In genomic region chr10:6297522-6297921, GRCh38 we compare ENCODE assay signal across 22 cellular contexts.
DNase-seq lines count a peak whose midpoint lies in the region; ATAC-seq, FAIRE-seq and TF ChIP-seq lines count a peak whose summit lies in the region.
"Had no signal": no experiment of that assay in that cellular context is flagged by ENCODE, and none has a peak within 500 bp of the region (broad histone marks: within the 10 kb centered on the region; RNA-seq: fewer than 3 reads in every experiment).

No MANE protein-coding gene starts in this region.

- TF ChIP-seq RAD21 in A549 (conservative IDR thresholded peaks at IDR 0.05 in 1 of 2, IDR thresholded peaks at IDR 0.05 in 1 of 2) (no peak), HCT116 (IDR thresholded peaks at IDR 0.05; ENCODE audit: low read depth) (no peak)

- H3K27ac ChIP-seq in A549 (peak overlapping the region; percentile 88 to 91), HCT116 (ENCODE audit: low read depth, low read length) (no peak overlapping the region), caudate nucleus (ENCODE audit: low read depth, low read length) (peak overlapping the region; percentile 18), neutrophil (peak overlapping the region; percentile 87)
- H3K27ac ChIP-seq: adrenal gland, heart right ventricle, tibial nerve had no signal

- no peaks in the 10 kb centered on the region for H3K27me3 ChIP-seq in HCT116 (ENCODE audit: insufficient read depth, low read length)
- H3K27me3 ChIP-seq in neutrophil, result no peaks in the 10 kb centered on the region
- H3K27me3 ChIP-seq: adrenal gland, heart right ventricle, tibial nerve had no signal

- POLR2A ChIA-PET in A549 (lab: Yijun Ruan, JAX) (interaction anchor here (0.7 to 2.9 kb wide), 3 partner anchors 22 to 105 kb away, joined by 3 to 12 read pairs (median 5); partner anchors contain the start of gene PFKFB3), HCT116 (lab: Charles Lee) (interaction anchor here (1.3 kb wide), 1 partner anchor 95 kb away, joined by 3 read pairs; the partner anchor contains the start of gene PFKFB3)

- no peak for TF ChIP-seq CTCF in A549 (IDR thresholded peaks at IDR 0.05)
- no peak for TF ChIP-seq CTCF in HCT116 (IDR thresholded peaks at IDR 0.05 in 2 of 3, conservative IDR thresholded peaks at IDR 0.05 in 1 of 3; ENCODE audit: borderline replicate concordance in 1 of 3, insufficient read depth in 1 of 3, low read depth in 2 of 3, low read length in 2 of 3)
- TF ChIP-seq CTCF in neutrophil (IDR thresholded peaks at IDR 0.05), result no peak

- H3K36me3 ChIP-seq in HCT116 (ENCODE audit: control insufficient read depth in 1 of 2, insufficient read depth in 2 of 2, low read length in 2 of 2) (no peaks in the 10 kb centered on the region), neutrophil (no peaks in the 10 kb centered on the region)
- H3K36me3 ChIP-seq: adrenal gland, HAP-1, heart right ventricle, tibial nerve had no signal

- H2AFZ ChIP-seq in HCT116 (ENCODE audit: low read depth, low read length, poor library complexity, severe bottlenecking), result no peak overlapping the region

- ATAC-seq in A549 (peak; percentile 10 to 66; a peak in 4 of 6 replicates), HCT116 (no peak), HG03442 (IDR thresholded peaks at IDR 0.05; ENCODE audit: unreplicated experiment) (no peak), GM21619 (IDR thresholded peaks at IDR 0.05; ENCODE audit: unreplicated experiment) (no peak)
- ATAC-seq: effector memory CD8-positive, alpha-beta T cell; naive thymus-derived CD8-positive, alpha-beta T cell had no signal

- CTCF ChIA-PET in A549 (lab: Yijun Ruan, JAX), result interaction anchor here (1.5 to 2.7 kb wide), 2 partner anchors 23 to 104 kb away, joined by 3 to 9 read pairs; no protein-coding TSS in a partner anchor
- CTCF ChIA-PET in HCT116 (lab: Charles Lee), result no interaction called here

- H4K20me1 ChIP-seq in HCT116 (ENCODE audit: insufficient read depth), result no peaks in the 10 kb centered on the region

- H3K9me2 ChIP-seq in HCT116 (ENCODE audit: insufficient read depth), result no peaks in the 10 kb centered on the region

- peaks cover 24% of the 10 kb centered on the region for H3K9me3 ChIP-seq in A549
- no peaks in the 10 kb centered on the region for H3K9me3 ChIP-seq in HCT116 (ENCODE audit: control insufficient read depth in 1 of 2, insufficient read depth in 1 of 2, low read depth in 1 of 2, low read length in 2 of 2)
- H3K9me3 ChIP-seq in neutrophil, result no peaks in the 10 kb centered on the region
- H3K9me3 ChIP-seq: adrenal gland, HAP-1, heart right ventricle, tibial nerve had no signal

- DNase-seq in A549 (ENCODE audit: low read depth in 1 of 2, low spot score in 1 of 2) (peak in 1 of 2 experiments; percentile 80), HCT116 (ENCODE audit: low read depth, low spot score) (no peak), caudate nucleus (lab: John Stamatoyannopoulos, UW) (no peak), posterior cingulate gyrus (no peak)
- no peak for DNase-seq in stimulated activated naive CD4-positive, alpha-beta T cell treated with Interleukin-2 at 50 U/mL for 16 hours (lab: John Stamatoyannopoulos, UW)
- DNase-seq: central memory CD4-positive, alpha-beta T cell; effector memory CD8-positive, alpha-beta T cell; EL; heart right ventricle; IMR-90; MM.1S; naive thymus-derived CD8-positive, alpha-beta T cell; NCI-H1694; NCI-H446; SW 1271 had no signal

- peaks cover 63% of the 10 kb centered on the region for H3K4me1 ChIP-seq in A549
- peaks cover 35 to 65% of the 10 kb centered on the region in 2 experiments for H3K4me1 ChIP-seq in HCT116 (ENCODE audit: control insufficient read depth in 1 of 2, insufficient read depth in 2 of 2, low read length in 2 of 2)
- peaks cover 42 to 47% of the 10 kb centered on the region in 2 experiments for H3K4me1 ChIP-seq in neutrophil (ENCODE audit: control insufficient read depth in 1 of 2, insufficient read depth in 1 of 2, low read depth in 1 of 2, low read length in 1 of 2)
- H3K4me1 ChIP-seq: adrenal gland, HAP-1 had no signal

- no peak overlapping the region for H3K9ac ChIP-seq in HCT116 (ENCODE audit: low read length)

- no TSS peak for BruUV-seq in HCT116 (replicated peaks; lab: Mats Ljungman, UMichigan)

- WGBS in A549 (ENCODE audit: missing lambda C conversion rate), result 13% methylated on average over 7 of the region's 7 CpGs

- no peak for FAIRE-seq in A549 (lab: Jason Lieb, UNC)
- FAIRE-seq: islet of Langerhans had no signal

- no peak for TF ChIP-seq EP300 in A549 (IDR thresholded peaks at IDR 0.05)

- no peak overlapping the region for H3K4me3 ChIP-seq in A549
- no peak overlapping the region for H3K4me3 ChIP-seq in HCT116 (replicated peaks in 1 of 2; ENCODE audit: low read depth in 1 of 2, low read length in 2 of 2)
- H3K4me3 ChIP-seq in neutrophil (ENCODE audit: low read depth in 1 of 2, low read length in 1 of 2), result no peak overlapping the region
- H3K4me3 ChIP-seq: adrenal gland, HAP-1, heart right ventricle, tibial nerve had no signal

- H3K4me2 ChIP-seq in A549, result peak overlapping the region; percentile 62
- peak overlapping the region; percentile 61 for H3K4me2 ChIP-seq in HCT116 (ENCODE audit: low read length)

- TF ChIP-seq POLR2A in A549 (IDR thresholded peaks at IDR 0.05; ENCODE audit: low read length), result no peak
- no peak for TF ChIP-seq POLR2A in HCT116 (IDR thresholded peaks at IDR 0.05; ENCODE audit: borderline replicate concordance, extremely low read depth, insufficient read depth, insufficient read length)

- RAD21 ChIA-PET in HCT116 (lab: Charles Lee; ENCODE audit: low non-redundant PET in 1 of 2, low total read pairs in 2 of 2, uncharacterized antibody in 2 of 2, unreplicated experiment in 2 of 2), result no interaction called here

- intact Hi-C loops in HCT116 (cut with micrococcal nuclease), result no loop called here
- intact Hi-C loops in posterior cingulate gyrus (cut with DNase I), result no loop called here

- no peaks in the 10 kb centered on the region for H3K79me2 ChIP-seq in HCT116 (ENCODE audit: insufficient read depth, low read length)

TF ChIP-seq in A549, 52 proteins besides CTCF, POLR2A, EP300 and RAD21 (continues in another document):
- TF ChIP-seq ZNF302 (CRISPR knock-in tag; IDR thresholded peaks at IDR 0.05), result no peak
- TF ChIP-seq, protein P1, sequence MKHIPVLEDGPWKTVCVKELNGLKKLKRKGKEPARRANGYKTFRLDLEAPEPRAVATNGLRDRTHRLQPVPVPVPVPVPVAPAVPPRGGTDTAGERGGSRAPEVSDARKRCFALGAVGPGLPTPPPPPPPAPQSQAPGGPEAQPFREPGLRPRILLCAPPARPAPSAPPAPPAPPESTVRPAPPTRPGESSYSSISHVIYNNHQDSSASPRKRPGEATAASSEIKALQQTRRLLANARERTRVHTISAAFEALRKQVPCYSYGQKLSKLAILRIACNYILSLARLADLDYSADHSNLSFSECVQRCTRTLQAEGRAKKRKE (CRISPR knock-in tag; IDR thresholded peaks at IDR 0.05; ENCODE audit: low read depth), result no peak
- no peak for TF ChIP-seq TP53 (CRISPR knock-in tag; IDR thresholded peaks at IDR 0.05)
- TF ChIP-seq RFX5 (IDR thresholded peaks at IDR 0.05), result no peak
- 0 out of 2 replicates have a peak, but pooled peaks have one; percentile 21 for TF ChIP-seq E2F6 (IDR thresholded peaks at IDR 0.05; ENCODE audit: borderline replicate concordance, low read depth)
- 0 out of 2 replicates have a peak, but pooled peaks have one; percentile 5 for TF ChIP-seq ZSCAN20 (CRISPR knock-in tag; IDR thresholded peaks at IDR 0.05)

TF ChIP-seq in HCT116, 20 proteins besides CTCF, POLR2A, EP300 and RAD21:
- TF ChIP-seq CEBPB (IDR thresholded peaks at IDR 0.05; ENCODE audit: low read depth) (no peak), CBX3 (IDR thresholded peaks at IDR 0.05; ENCODE audit: low read depth) (no peak), POLR2AphosphoS5 (IDR thresholded peaks at IDR 0.05; ENCODE audit: low read depth, low read length) (no peak), SIN3A (IDR thresholded peaks at IDR 0.05; ENCODE audit: low read depth) (no peak), EZH2 (IDR thresholded peaks at IDR 0.05) (no peak), ZBTB33 (IDR thresholded peaks at IDR 0.05; ENCODE audit: extremely low read depth, insufficient replicate concordance, low read length) (no peak), EGR1 (IDR thresholded peaks at IDR 0.05; ENCODE audit: low read depth) (no peak), SP1 (IDR thresholded peaks at IDR 0.05; ENCODE audit: low read depth) (no peak), ELF1 (IDR thresholded peaks at IDR 0.05; ENCODE audit: borderline replicate concordance, low read depth) (no peak), ZFX (IDR thresholded peaks at IDR 0.05) (no peak), SRF (IDR thresholded peaks at IDR 0.05; ENCODE audit: low read depth) (no peak), FOSL1 (IDR thresholded peaks at IDR 0.05; ENCODE audit: low read depth) (no peak), ZNF274 (IDR thresholded peaks at IDR 0.05; ENCODE audit: low read depth, low read length) (no peak)
- TF ChIP-seq, protein P2, sequence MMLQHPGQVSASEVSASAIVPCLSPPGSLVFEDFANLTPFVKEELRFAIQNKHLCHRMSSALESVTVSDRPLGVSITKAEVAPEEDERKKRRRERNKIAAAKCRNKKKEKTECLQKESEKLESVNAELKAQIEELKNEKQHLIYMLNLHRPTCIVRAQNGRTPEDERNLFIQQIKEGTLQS (IDR thresholded peaks at IDR 0.05), result no peak

Comparison
In these comparisons a context has a peak if more than half of its experiments do, and no peak if none do; other contexts are left out.
1. ATAC-seq: peak in A549 (2 of 2); none in HCT116 (single experiment), HG03442 (single experiment) and GM21619 (single experiment).